In the genomic region with DNA sequence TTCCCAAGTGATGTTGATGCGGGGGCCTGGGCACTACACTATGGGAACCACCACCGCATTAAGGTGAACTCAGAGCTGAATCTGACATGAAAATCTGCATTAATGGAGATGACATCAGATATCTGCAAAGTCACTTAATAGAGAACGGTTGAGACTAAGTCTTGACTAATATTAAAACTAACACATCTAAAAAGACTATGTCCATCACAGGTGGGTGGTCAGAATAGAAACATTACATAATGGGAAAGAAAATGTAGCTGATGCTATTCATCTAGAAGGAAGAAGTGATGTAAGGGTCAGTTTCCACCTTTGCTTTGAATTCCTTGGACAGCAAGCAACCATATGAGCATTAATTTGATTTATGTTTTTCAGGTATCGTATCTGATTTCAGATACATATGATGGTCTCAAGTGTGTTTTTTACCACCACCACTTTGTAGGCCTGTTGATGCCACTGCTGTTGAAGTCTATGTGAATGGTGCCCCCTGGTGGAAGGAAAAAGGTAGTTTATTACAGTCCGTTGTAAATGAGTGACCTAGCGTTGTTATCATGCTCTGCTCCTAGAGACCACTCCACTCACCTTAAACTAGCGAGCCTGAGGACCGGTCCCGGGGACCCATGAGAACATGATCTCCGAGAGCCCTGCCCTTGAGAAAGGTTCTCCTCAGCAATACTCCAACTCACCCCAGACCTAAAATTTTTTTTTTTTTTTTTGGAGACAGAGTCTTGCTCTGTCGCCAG, we compare ENCODE assay signal across 8 cellular contexts.
A peak's percentile ranks its signal among the peaks of the same experiment; 100 is the strongest.
DNase-seq lines count a peak whose midpoint lies in the region; ATAC-seq and TF ChIP-seq lines count a peak whose summit lies in the region.

No MANE protein-coding gene starts in this region.

- no peaks in the 10 kb centered on the region for H4K20me1 ChIP-seq in neural progenitor cell (ENCODE audit: low read depth)

- H3K27me3 ChIP-seq in neural progenitor cell = no peaks in the 10 kb centered on the region

- no peak overlapping the region for H3K4me3 Mint-ChIP-seq in neural progenitor cell

- DNase-seq in ELR (ENCODE audit: low read depth) (peak; percentile 86), HUDEP-2 (lab: John Stamatoyannopoulos, UW; ENCODE audit: unreplicated experiment in 76 of 76) (peak in 57 of 76 experiments; percentile 8 to 85 (median 63)), NOMO-1 treated with dmso at 0.1 percent for 144 hours (lab: John Stamatoyannopoulos, UW; ENCODE audit: unreplicated experiment) (peak; percentile 40), fibroblast of peridontal ligament (ENCODE audit: extremely low read depth) (peak; percentile 91), neural progenitor cell (ENCODE audit: low spot score) (peak; percentile 81), 8988T (no peak)
- DNase-seq in activated CD8-positive, alpha-beta memory T cell treated with anti-CD3 and anti-CD28 coated beads, Interleukin-2, amount 50 U/mL, for 4 hours = peak; percentile 34

- H3F3A ChIP-seq in neural progenitor cell (ENCODE audit: low read depth) = no peaks in the 10 kb centered on the region

- no peak overlapping the region for H3K4me3 ChIP-seq in neural progenitor cell

- H3K36me3 ChIP-seq in neural progenitor cell = no peaks in the 10 kb centered on the region

- peak; percentile 75 for TF ChIP-seq CTCF in neural progenitor cell (IDR thresholded peaks at IDR 0.05)

- no peaks in the 10 kb centered on the region for H3K79me2 ChIP-seq in neural progenitor cell (ENCODE audit: low read depth)

- H3K9me3 ChIP-seq in neural progenitor cell (ENCODE audit: low read depth) = no peaks in the 10 kb centered on the region

- ATAC-seq in GM21576 (IDR thresholded peaks at IDR 0.05; ENCODE audit: unreplicated experiment) = peak; percentile 66

- H3K4me2 ChIP-seq in neural progenitor cell = no peak overlapping the region

- H3K9me3 Mint-ChIP-seq in neural progenitor cell = no peaks in the 10 kb centered on the region

- H3K9ac ChIP-seq in neural progenitor cell = no peak overlapping the region

- H3K4me1 ChIP-seq in neural progenitor cell = no peaks in the 10 kb centered on the region

- no peak overlapping the region for H3K27ac ChIP-seq in neural progenitor cell

- H3K27me3 Mint-ChIP-seq in neural progenitor cell (ENCODE audit: insufficient read depth, low read depth) = peaks cover 2% of the 10 kb centered on the region

- no peak overlapping the region for H2AFZ ChIP-seq in neural progenitor cell (replicated peaks)

- peaks cover 3% of the 10 kb centered on the region for H3K4me1 Mint-ChIP-seq in neural progenitor cell

- peaks cover 4% of the 10 kb centered on the region for H3K36me3 Mint-ChIP-seq in neural progenitor cell

- no peak overlapping the region for H3K27ac Mint-ChIP-seq in neural progenitor cell
